In the genomic region with DNA sequence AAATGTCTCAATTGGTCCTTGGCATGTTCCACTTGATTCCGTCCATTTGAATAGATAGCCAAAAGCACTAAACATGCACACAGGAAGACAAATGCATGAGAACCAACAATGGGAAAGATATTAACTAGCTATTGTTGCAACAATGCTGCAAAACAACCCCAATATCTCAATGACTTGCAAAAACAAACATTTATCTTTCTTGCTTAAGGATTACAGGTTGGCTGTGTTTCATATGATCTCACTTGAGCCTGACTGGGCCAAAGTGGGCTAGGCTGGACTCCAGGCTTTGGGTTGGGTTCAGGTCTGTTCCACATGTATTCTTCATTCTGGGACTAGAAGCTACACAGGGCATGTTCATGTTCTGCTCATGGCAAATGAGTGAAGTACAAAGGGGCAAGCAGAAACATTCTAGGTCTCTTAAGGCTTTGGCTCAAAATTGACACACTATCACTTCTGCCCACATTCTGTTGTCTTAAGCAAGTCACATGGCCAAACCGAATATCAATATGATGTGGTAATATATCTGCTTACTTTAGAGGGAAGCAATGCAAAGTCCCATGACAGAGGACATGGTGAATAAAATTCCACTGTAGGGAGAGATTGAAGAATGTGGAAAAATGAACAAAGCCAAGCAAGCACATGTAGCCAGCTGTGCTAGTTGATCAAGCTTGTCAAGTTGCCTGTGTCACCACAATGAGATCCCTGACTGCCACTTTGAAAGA, we compare ENCODE assay signal across 1 cellular context.
TF ChIP-seq lines count a peak whose summit lies in the region.

No MANE protein-coding gene starts in this region.

TF ChIP-seq in HepG2, 621 proteins besides CTCF, POLR2A, EP300 and RAD21:
- TF ChIP-seq MIER2 (CRISPR knock-in tag; IDR thresholded peaks at IDR 0.05) (no peak), NFE2L2 (IDR thresholded peaks at IDR 0.05; ENCODE audit: low read length) (0 out of 2 replicates have a peak, but pooled peaks have one; percentile 23)
